Comparison of ENCODE assay signal across 8 cellular contexts in the genomic region with DNA sequence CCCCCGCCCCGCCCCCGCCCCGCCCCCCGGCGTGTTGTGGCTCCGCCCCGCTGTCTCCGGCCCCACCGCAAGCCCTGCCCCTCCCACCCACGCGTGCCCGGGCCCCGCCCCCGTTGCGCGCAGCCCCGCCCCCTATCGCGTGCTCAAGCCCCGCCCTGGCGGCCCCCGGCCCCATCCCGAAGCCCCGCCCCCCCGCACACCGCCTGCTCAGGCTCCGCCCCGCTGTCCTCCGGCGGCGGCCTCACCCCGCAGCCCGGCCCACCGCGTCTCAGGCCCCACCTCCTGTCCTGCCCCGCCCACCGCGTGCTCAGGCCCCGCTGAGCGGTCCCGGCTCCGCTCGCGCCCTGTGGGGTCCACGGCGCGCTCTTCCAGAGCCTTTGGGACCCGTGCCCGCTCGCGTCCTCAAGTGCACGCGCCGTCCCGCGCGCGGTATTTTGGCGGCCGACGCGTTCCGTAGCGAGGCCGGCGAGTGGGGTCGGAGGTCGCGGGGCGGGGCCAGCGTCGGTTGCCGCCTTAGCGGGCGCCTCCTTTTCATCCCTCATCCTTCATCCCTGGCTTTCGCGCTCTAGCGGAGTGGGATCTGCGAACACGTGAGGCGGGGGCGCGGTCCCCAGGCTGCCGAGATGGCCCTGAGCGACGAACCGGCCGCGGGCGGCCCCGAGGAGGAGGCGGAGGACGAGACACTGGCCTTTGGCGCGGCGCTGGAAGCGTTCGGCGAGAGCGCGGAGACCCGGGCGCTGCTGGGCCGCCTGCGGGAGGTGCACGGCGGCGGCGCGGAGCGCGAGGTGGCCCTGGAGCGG. TPM values are rescaled to one million over a fixed set of nuclear protein-coding genes. Genes with fewer than 3 reads are reported as not detected.
DNase-seq lines count a peak whose midpoint lies in the region; ATAC-seq and TF ChIP-seq lines count a peak whose summit lies in the region.

TBCD (plus strand) TSS at position 495 of the 800 bp plus-strand sequence; CDS start at position 624, 129 bp downstream.

- H3K36me3 ChIP-seq in WERI-Rb-1: peaks cover 54% of the 10 kb centered on the region
- H3K36me3 ChIP-seq in iPS-20b (ENCODE audit: insufficient read depth, low read depth, low read length): peaks cover 8% of the 10 kb centered on the region; the same call in 1 of the 2 replicates
- H3K36me3 ChIP-seq in skeletal muscle tissue (ENCODE audit: control insufficient read depth in 3 of 3, insufficient read depth in 3 of 3, low read length in 3 of 3): peaks cover 0 to 6% (median 2%) of the 10 kb centered on the region in 3 donors

- peak; percentile 90 for DNase-seq in 8988T
- peak; percentile 98 for DNase-seq in NCI-H2196 (lab: John Stamatoyannopoulos, UW; ENCODE audit: unreplicated experiment)
- peak; percentile 96 for DNase-seq in WERI-Rb-1
- peak; percentile 94 to 95 for DNase-seq in T47D (ENCODE audit: low read depth in 1 of 2, low spot score in 1 of 2)

- H3K4me1 ChIP-seq in iPS-20b (ENCODE audit: insufficient read depth, low read length) (peaks cover 11% of the 10 kb centered on the region), skeletal muscle tissue (ENCODE audit: control insufficient read depth in 3 of 3, insufficient read depth in 3 of 3, low read length in 3 of 3) (peaks cover 9 to 19% (median 11%) of the 10 kb centered on the region in 3 donors)

- H3K9ac ChIP-seq in iPS-20b (ENCODE audit: low read depth, low read length) (peak within 1 kb of the TSS; percentile 75; the same call in 1 of the 2 replicates), skeletal muscle tissue (ENCODE audit: low read depth in 1 of 3, low read length in 3 of 3) (peak within 1 kb of the TSS; percentile 74 to 86 (median 77))

- no peak for TF ChIP-seq CTCF in WERI-Rb-1 (IDR thresholded peaks at IDR 0.05; ENCODE audit: low read depth, low read length)

- H3K27me3 ChIP-seq in WERI-Rb-1 (ENCODE audit: insufficient read depth, low read depth, severe bottlenecking): no peaks in the 10 kb centered on the region
- peaks cover 7% of the 10 kb centered on the region for H3K27me3 ChIP-seq in iPS-20b (ENCODE audit: insufficient read depth, low read length)
- H3K27me3 ChIP-seq in skeletal muscle tissue (ENCODE audit: control insufficient read depth in 3 of 3, insufficient read depth in 3 of 3, low read length in 3 of 3): no peaks in the 10 kb centered on the region

- H3K4me3 ChIP-seq in WERI-Rb-1 (ENCODE audit: low read depth, low read length): peak within 1 kb of the TSS; percentile 95
- peak within 1 kb of the TSS; percentile 89 for H3K4me3 ChIP-seq in iPS-20b (ENCODE audit: low read length)
- peak within 1 kb of the TSS; percentile 74 to 92 (median 82) for H3K4me3 ChIP-seq in skeletal muscle tissue (ENCODE audit: low read length in 3 of 3)

- H3K27ac ChIP-seq in WERI-Rb-1 (peak within 1 kb of the TSS; percentile 98), iPS-20b (ENCODE audit: low read length) (no peak within 1 kb of the TSS), skeletal muscle tissue (ENCODE audit: low read depth, low read length) (peak within 1 kb of the TSS; percentile 75)

- in situ Hi-C loops in T47D (cut with HindIII; ENCODE audit: low pct_unique_long_range_greater_than_20kb, low sequenced_read_pairs): no loop called here

- ATAC-seq in GM18861 (IDR thresholded peaks at IDR 0.05; ENCODE audit: unreplicated experiment) (peak; percentile 62), HG03066 (IDR thresholded peaks at IDR 0.05; ENCODE audit: low read depth, unreplicated experiment) (peak; percentile 57)

- H3K9me3 ChIP-seq in WERI-Rb-1 (ENCODE audit: severe bottlenecking): peaks cover 14% of the 10 kb centered on the region
- no peaks in the 10 kb centered on the region for H3K9me3 ChIP-seq in iPS-20b (ENCODE audit: insufficient read depth, low read depth, low read length)
- no peaks in the 10 kb centered on the region for H3K9me3 ChIP-seq in skeletal muscle tissue (ENCODE audit: control insufficient read depth in 3 of 3, low read length in 3 of 3)

RNA-seq across cellular contexts. Expression of gene TBCD, which starts in this region (rescaled TPM):
- total RNA-seq in skeletal muscle tissue: 27.1 TPM
